In the genomic region with DNA sequence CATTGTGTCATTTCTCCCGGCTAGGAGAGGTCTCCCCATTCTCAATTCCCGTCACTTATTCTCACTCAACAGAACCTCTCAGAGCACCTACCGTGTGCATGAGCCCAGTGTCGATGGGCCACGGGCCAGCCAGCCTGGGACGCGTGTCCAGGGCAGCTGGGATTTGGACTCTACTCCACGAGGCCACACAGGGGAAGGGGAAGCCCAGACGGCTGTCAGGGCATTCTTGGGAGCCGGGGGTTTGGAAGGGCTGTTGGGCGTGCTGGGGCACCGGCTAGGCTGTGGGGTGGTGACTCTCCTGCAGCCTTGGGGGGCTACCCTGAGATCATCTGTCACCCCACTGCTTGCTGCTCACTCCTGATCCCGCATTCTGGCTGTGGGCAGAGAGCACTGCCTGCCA, we compare ENCODE assay signal across 22 cellular contexts.
"Had no signal": no experiment of that assay in that cellular context is flagged by ENCODE, and none has a peak within 500 bp of the region (broad histone marks: within the 10 kb centered on the region; RNA-seq: fewer than 3 reads in every experiment).

No MANE protein-coding gene starts in this region.

- H3K36me3 ChIP-seq: adrenal gland, ascending aorta, thoracic aorta, upper lobe of right lung had no signal

- H3K9me3 ChIP-seq: adrenal gland, ascending aorta, thoracic aorta, upper lobe of right lung had no signal

- H3K4me1 ChIP-seq: adrenal gland, ascending aorta had no signal

- FAIRE-seq: colon, endothelial cell of umbilical vein, frontal cortex, TTC549 had no signal

- H3K4me3 ChIP-seq: adrenal gland, ascending aorta, thoracic aorta, upper lobe of right lung had no signal

- H3K27ac ChIP-seq: adrenal gland, ascending aorta, thoracic aorta, upper lobe of right lung had no signal

- H3K27me3 ChIP-seq: adrenal gland, ascending aorta, upper lobe of right lung had no signal

- DNase-seq: activated CD4-positive, alpha-beta T cell treated with anti-CD3 and anti-CD28 coated beads for 1 hour; activated CD4-positive, alpha-beta T cell treated with anti-CD3 and anti-CD28 coated beads, Interleukin-2, amount 50 U/mL, for 4 hours; activated CD8-positive, alpha-beta memory T cell treated with anti-CD3 and anti-CD28 coated beads for 24 hours; activated CD8-positive, alpha-beta memory T cell treated with anti-CD3 and anti-CD28 coated beads, Interleukin-2, amount 50 U/mL, for 4 hours; activated T-cell treated with anti-CD3 and anti-CD28 coated beads, Interleukin-2, amount 50 U/mL, for 24 hours; central memory CD4-positive, alpha-beta T cell; effector memory CD8-positive, alpha-beta T cell; hippocampal formation; left ventricle myocardium superior; nucleus accumbens; stimulated activated CD4-positive, alpha-beta T cell treated with anti-CD3 and anti-CD28 coated beads, Interleukin-4, amount 100 ng/mL, for 24 hours; stimulated activated naive CD4-positive, alpha-beta T cell treated with Interleukin-2 at 50 U/mL for 16 hours; upper lobe of right lung had no signal

- ATAC-seq: activated T-helper 17 cell treated with anti-CD3 and anti-CD28 coated beads, Interleukin-2, amount 50 U/mL, for 72 hours; effector memory CD8-positive, alpha-beta T cell; esophagus mucosa; left ventricle myocardium superior; upper lobe of right lung had no signal
